21 cellular contexts compared by ENCODE assay signal in genomic region chr14:34562776-34563150, GRCh38. TPM values are rescaled to one million over a fixed set of nuclear protein-coding genes. Genes with fewer than 3 reads are reported as not detected.
A peak's percentile ranks its signal among the peaks of the same experiment; 100 is the strongest.
DNase-seq lines count a peak whose midpoint lies in the region; ATAC-seq, FAIRE-seq and TF ChIP-seq lines count a peak whose summit lies in the region.
"Had no signal": no experiment of that assay in that cellular context is flagged by ENCODE, and none has a peak within 500 bp of the region (broad histone marks: within the 10 kb centered on the region; RNA-seq: fewer than 3 reads in every experiment).

No MANE protein-coding gene starts in this region.

- H3K36me3 Mint-ChIP-seq in natural killer cell treated with Interleukin-12 subunit alpha and Interleukin-12 subunit beta and Interleukin-15 and Interleukin-18, amount 100 ng/mL, for 72 hours = no peaks in the 10 kb centered on the region

- TF ChIP-seq POLR2A in breast epithelium (IDR thresholded peaks at IDR 0.05) = no peak

- H3K36me3 ChIP-seq in right atrium auricular region (peaks cover 43% of the 10 kb centered on the region), kidney (ENCODE audit: control insufficient read depth in 1 of 2, insufficient read depth in 2 of 2, low read length in 2 of 2) (peaks cover 1 to 11% of the 10 kb centered on the region in 2 donors), breast epithelium (no peaks in the 10 kb centered on the region)

- H3K27me3 ChIP-seq in right atrium auricular region (no peaks in the 10 kb centered on the region), breast epithelium (no peaks in the 10 kb centered on the region)

- FAIRE-seq in kidney (lab: Jason Lieb, UNC) = no peak
- FAIRE-seq: GM12891, GM18507, H1 had no signal

- DNase-seq in Right ventricle myocardium superior (peak; percentile 24), right atrium auricular region (ENCODE audit: low spot score) (no peak), kidney (peak; percentile 13), posterior vena cava (ENCODE audit: low spot score) (peak; percentile 47), HT-29 (ENCODE audit: low spot score) (no peak), breast epithelium (ENCODE audit: low spot score in 2 of 2) (no peak)
- no peak for DNase-seq in natural killer cell treated with Interleukin-12 subunit alpha and Interleukin-12 subunit beta and Interleukin-15 and Interleukin-18, amount 100 ng/mL, for 72 hours (ENCODE audit: low spot score)
- DNase-seq: C1 segment of cervical spinal cord; Calu3; CD4-positive, alpha-beta memory T cell; COR-L47; DMS53; DMS79 treated with DMSO at 0.1 percent for 48 hours; GF-D8; GM23248; H7; HCEC 1CT had no signal

- H3K27me3 Mint-ChIP-seq in natural killer cell treated with Interleukin-12 subunit alpha and Interleukin-12 subunit beta and Interleukin-15 and Interleukin-18, amount 100 ng/mL, for 72 hours = no peaks in the 10 kb centered on the region
- H3K27me3 Mint-ChIP-seq: CD4-positive, alpha-beta memory T cell had no signal

- H3K4me3 ChIP-seq in right atrium auricular region (no peak overlapping the region), kidney (ENCODE audit: low read length in 2 of 2) (no peak overlapping the region), breast epithelium (no peak overlapping the region)
- H3K4me3 ChIP-seq: GM23248 had no signal

- no peak overlapping the region for H3K4me3 Mint-ChIP-seq in natural killer cell treated with Interleukin-12 subunit alpha and Interleukin-12 subunit beta and Interleukin-15 and Interleukin-18, amount 100 ng/mL, for 72 hours
- H3K4me3 Mint-ChIP-seq: CD4-positive, alpha-beta memory T cell had no signal

- no peak for TF ChIP-seq CTCF in right atrium auricular region (IDR thresholded peaks at IDR 0.05)
- TF ChIP-seq CTCF in 22Rv1 (IDR thresholded peaks at IDR 0.05) = no peak
- no peak for TF ChIP-seq CTCF in kidney (IDR thresholded peaks at IDR 0.05; ENCODE audit: borderline replicate concordance, extremely low read depth, insufficient read depth)
- TF ChIP-seq CTCF in breast epithelium (IDR thresholded peaks at IDR 0.05) = no peak

- H3K9me3 ChIP-seq in right atrium auricular region (no peaks in the 10 kb centered on the region), kidney (ENCODE audit: control insufficient read depth in 1 of 2, low read length in 2 of 2) (no peaks in the 10 kb centered on the region), breast epithelium (no peaks in the 10 kb centered on the region)

- H3K4me1 Mint-ChIP-seq in natural killer cell treated with Interleukin-12 subunit alpha and Interleukin-12 subunit beta and Interleukin-15 and Interleukin-18, amount 100 ng/mL, for 72 hours (ENCODE audit: low read depth in 2 of 2) = no peaks in the 10 kb centered on the region
- H3K4me1 Mint-ChIP-seq: CD4-positive, alpha-beta memory T cell had no signal

- H3K4me1 ChIP-seq in right atrium auricular region (no peaks in the 10 kb centered on the region), kidney (ENCODE audit: control insufficient read depth in 1 of 2, insufficient read depth in 1 of 2, low read depth in 1 of 2, low read length in 2 of 2) (no peaks in the 10 kb centered on the region), breast epithelium (no peaks in the 10 kb centered on the region)

- H3K27ac Mint-ChIP-seq in natural killer cell treated with Interleukin-12 subunit alpha and Interleukin-12 subunit beta and Interleukin-15 and Interleukin-18, amount 100 ng/mL, for 72 hours = no peak overlapping the region
- H3K27ac Mint-ChIP-seq: CD4-positive, alpha-beta memory T cell had no signal

- no peak overlapping the region for H3K9ac ChIP-seq in kidney (ENCODE audit: low read length in 2 of 2)
- H3K9ac ChIP-seq: GM23248 had no signal

- H3K9me3 Mint-ChIP-seq in natural killer cell treated with Interleukin-12 subunit alpha and Interleukin-12 subunit beta and Interleukin-15 and Interleukin-18, amount 100 ng/mL, for 72 hours = no peaks in the 10 kb centered on the region
- H3K9me3 Mint-ChIP-seq: CD4-positive, alpha-beta memory T cell had no signal

- no peak overlapping the region for H3K27ac ChIP-seq in right atrium auricular region
- peak overlapping the region; percentile 17; the same call in 1 of the 2 replicates for H3K27ac ChIP-seq in 22Rv1
- no peak overlapping the region for H3K27ac ChIP-seq in kidney (ENCODE audit: low read depth in 2 of 2, low read length in 2 of 2)
- H3K27ac ChIP-seq in breast epithelium = no peak overlapping the region
- H3K27ac ChIP-seq: GM23248 had no signal

- ATAC-seq in Right ventricle myocardium superior (ENCODE audit: poor library complexity) = no peak
- no peak for ATAC-seq in natural killer cell treated with Interleukin-12 subunit alpha and Interleukin-12 subunit beta and Interleukin-15 and Interleukin-18, amount 100 ng/mL, for 72 hours

- intact Hi-C loops in Right ventricle myocardium superior (cut with DNase I) = no loop called here
- intact Hi-C loops in kidney (cut with DNase I) = no loop called here
- intact Hi-C loops in posterior vena cava (cut with DNase I) = no loop called here
- intact Hi-C loops in breast epithelium (cut with DNase I; ENCODE audit: low total_unique reads) = no loop called here

RNA-seq across cellular contexts. Expression of gene EAPP, which starts 23.3 kb away (rescaled TPM):
- total RNA-seq in Right ventricle myocardium superior = 17.8 TPM
- 10 to 100 TPM; 17.9 to 22.7 TPM for total RNA-seq in right atrium auricular region
- total RNA-seq in kidney = 43.3 TPM
- 46.0 TPM for polyA plus RNA-seq in kidney (ENCODE audit: insufficient read depth, low read depth, low replicate concordance)
- total RNA-seq in posterior vena cava = 10 to 100 TPM; 22.4 to 30.9 TPM
- total RNA-seq in natural killer cell treated with Interleukin-12 subunit alpha and Interleukin-12 subunit beta and Interleukin-15 and Interleukin-18, amount 100 ng/mL, for 72 hours = 10 to 100 TPM; 15.4 to 21.4 TPM
- 9.9 and 14.1 TPM in 2 replicates for total RNA-seq in HT-29 (2014; rRNA removed; shearing (Covaris generic))
- 10 to 100 TPM; 43.3 to 81.2 (median 43.8) TPM for total RNA-seq in breast epithelium

Comparison
In these comparisons a context has a peak if more than half of its experiments do, and no peak if none do; other contexts are left out.
1. DNase-seq: peak in Right ventricle myocardium superior (single experiment), kidney (single experiment) and posterior vena cava (single experiment); none in right atrium auricular region (single experiment), natural killer cell treated with Interleukin-12 subunit alpha and Interleukin-12 subunit beta and Interleukin-15 and Interleukin-18, amount 100 ng/mL, for 72 hours (single experiment), HT-29 (single experiment) and breast epithelium (0 of 2).